Comparison of ENCODE assay signal across 19 cellular contexts in genomic region chr17:75063626-75064025, GRCh38.
"Had no signal": no experiment of that assay in that cellular context is flagged by ENCODE, and none has a peak within 500 bp of the region (broad histone marks: within the 10 kb centered on the region; RNA-seq: fewer than 3 reads in every experiment).

No MANE protein-coding gene starts in this region.

- H3K27me3 Mint-ChIP-seq: natural killer cell treated with Interleukin-12 subunit alpha and Interleukin-12 subunit beta and Interleukin-15 and Interleukin-18, amount 100 ng/mL, for 72 hours had no signal

- H3K4me3 Mint-ChIP-seq: natural killer cell treated with Interleukin-12 subunit alpha and Interleukin-12 subunit beta and Interleukin-15 and Interleukin-18, amount 100 ng/mL, for 72 hours had no signal

- ATAC-seq: foreskin keratinocyte; left colon; left ventricle myocardium superior; natural killer cell treated with Interleukin-12 subunit alpha and Interleukin-12 subunit beta and Interleukin-15 and Interleukin-18, amount 100 ng/mL, for 72 hours; psoas muscle; sciatic nerve had no signal

- H3K27ac Mint-ChIP-seq: natural killer cell treated with Interleukin-12 subunit alpha and Interleukin-12 subunit beta and Interleukin-15 and Interleukin-18, amount 100 ng/mL, for 72 hours had no signal

- H3K9me3 Mint-ChIP-seq: natural killer cell treated with Interleukin-12 subunit alpha and Interleukin-12 subunit beta and Interleukin-15 and Interleukin-18, amount 100 ng/mL, for 72 hours had no signal

- H3K4me1 ChIP-seq: foreskin keratinocyte, parathyroid adenoma had no signal

- H2AFZ ChIP-seq: parathyroid adenoma had no signal

- H3K9me3 ChIP-seq: psoas muscle, stomach, thoracic aorta, transverse colon had no signal

- DNase-seq: effector memory CD4-positive, alpha-beta T cell; foreskin keratinocyte; kidney; left colon; left ventricle myocardium superior; mesenchymal stem cell; midbrain; psoas muscle; retina; stimulated activated CD4-positive, alpha-beta T cell treated with anti-CD3 and anti-CD28 coated beads, Interleukin-2, amount 100 ng/mL, for 24 hours; stimulated activated CD4-positive, alpha-beta T cell treated with anti-CD3 and anti-CD28 coated beads, Interleukin-4, amount 100 ng/mL, for 4 hours; stimulated activated naive CD4-positive, alpha-beta T cell; stomach; transverse colon had no signal

- H3K27me3 ChIP-seq: foreskin keratinocyte, stomach, transverse colon had no signal

- H3K9ac ChIP-seq: parathyroid adenoma had no signal

- H3K27ac ChIP-seq: foreskin keratinocyte, parathyroid adenoma, psoas muscle, stomach, thoracic aorta, transverse colon had no signal

- FAIRE-seq: kidney had no signal

- H3K4me3 ChIP-seq: lung, psoas muscle, stomach, thoracic aorta, transverse colon had no signal
